Comparison of ENCODE assay signal across 16 cellular contexts in the genomic region with DNA sequence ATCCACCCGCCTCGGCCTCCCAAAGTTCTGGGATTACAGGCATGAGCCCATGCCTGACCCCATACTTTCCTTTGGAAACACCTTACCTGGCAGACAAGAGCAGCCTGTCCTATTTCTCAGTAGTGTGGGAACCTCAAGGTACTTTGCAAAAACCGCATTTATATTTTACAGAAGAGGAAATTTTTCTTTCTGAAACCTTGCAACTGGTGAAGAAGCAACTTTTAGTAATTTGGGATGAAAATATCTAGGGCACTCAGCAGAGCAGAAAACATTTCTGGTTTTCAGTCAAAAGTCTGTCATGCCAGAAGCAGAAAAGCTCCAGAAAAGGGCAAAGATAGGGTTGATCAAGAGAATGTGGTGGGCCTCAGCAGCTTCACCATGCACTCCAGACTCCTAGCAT. TPM values are rescaled to one million over a fixed set of nuclear protein-coding genes. Genes with fewer than 3 reads are reported as not detected.
A peak's percentile ranks its signal among the peaks of the same experiment; 100 is the strongest.
DNase-seq lines count a peak whose midpoint lies in the region; ATAC-seq and TF ChIP-seq lines count a peak whose summit lies in the region.
"Had no signal": no experiment of that assay in that cellular context is flagged by ENCODE, and none has a peak within 500 bp of the region (broad histone marks: within the 10 kb centered on the region; RNA-seq: fewer than 3 reads in every experiment).

No MANE protein-coding gene starts in this region.

- no peaks in the 10 kb centered on the region for H3K9me2 ChIP-seq in SU-DHL-6 (replicated peaks; ENCODE audit: insufficient read depth, low read length)

- H3K4me1 Mint-ChIP-seq in stimulated activated naive B cell treated with anti-CD40 and anti-IgM and Interleukin-4, amounts not matched to agents 10 μg/mL and 1 μg/mL and 100 μg/mL, for 72 hours, result peaks cover 64 to 96% of the 10 kb centered on the region in 2 donors

- H3K36me3 ChIP-seq in GM06990 (ENCODE audit: control insufficient read depth, insufficient read depth, low read length), result peaks cover 9% of the 10 kb centered on the region
- no peaks in the 10 kb centered on the region for H3K36me3 ChIP-seq in SU-DHL-6 (ENCODE audit: low read length)
- H3K36me3 ChIP-seq in uterus, result no peaks in the 10 kb centered on the region

- peak overlapping the region; percentile 70 for H3K4me3 ChIP-seq in GM06990 (replicated peaks; ENCODE audit: low read depth, low read length)
- peak overlapping the region; percentile 43 for H3K4me3 ChIP-seq in SU-DHL-6 (ENCODE audit: insufficient read depth, low read length, poor library complexity, severe bottlenecking)
- no peak overlapping the region for H3K4me3 ChIP-seq in uterus

- H3K27me3 Mint-ChIP-seq in stimulated activated naive B cell treated with anti-CD40 and anti-IgM and Interleukin-4, amounts not matched to agents 10 μg/mL and 1 μg/mL and 100 μg/mL, for 72 hours, result no peaks in the 10 kb centered on the region
- H3K27me3 Mint-ChIP-seq: CD8-positive, alpha-beta memory T cell had no signal

- peak overlapping the region; percentile 98 for H3K27ac Mint-ChIP-seq in stimulated activated naive B cell treated with anti-CD40 and anti-IgM and Interleukin-4, amounts not matched to agents 10 μg/mL and 1 μg/mL and 100 μg/mL, for 72 hours
- H3K27ac Mint-ChIP-seq: CD8-positive, alpha-beta memory T cell had no signal

- TF ChIP-seq POLR2A in GM18505 (IDR thresholded peaks at IDR 0.05; ENCODE audit: borderline replicate concordance, extremely low read depth, insufficient read depth, insufficient read length) (peak; percentile 42), uterus (IDR thresholded peaks at IDR 0.05) (no peak)

- H4K20me1 ChIP-seq in SU-DHL-6 (ENCODE audit: low read depth, low read length), result no peaks in the 10 kb centered on the region

- peaks cover 73 to 92% of the 10 kb centered on the region in 2 donors for H3K36me3 Mint-ChIP-seq in stimulated activated naive B cell treated with anti-CD40 and anti-IgM and Interleukin-4, amounts not matched to agents 10 μg/mL and 1 μg/mL and 100 μg/mL, for 72 hours

- peaks cover 4% of the 10 kb centered on the region in 2 donors for H3K9me3 Mint-ChIP-seq in stimulated activated naive B cell treated with anti-CD40 and anti-IgM and Interleukin-4, amounts not matched to agents 10 μg/mL and 1 μg/mL and 100 μg/mL, for 72 hours

- H3K9ac ChIP-seq in SU-DHL-6 (ENCODE audit: low read length), result peak overlapping the region; percentile 67

- H3K27me3 ChIP-seq in GM06990 (replicated peaks; ENCODE audit: control insufficient read depth, insufficient read depth, low read length) (no peaks in the 10 kb centered on the region), SU-DHL-6 (ENCODE audit: low read length) (no peaks in the 10 kb centered on the region), uterus (no peaks in the 10 kb centered on the region)

- ATAC-seq in GM18505 (IDR thresholded peaks at IDR 0.05; ENCODE audit: unreplicated experiment), result no peak
- peak in 1 of 2 donors; percentile 4 for ATAC-seq in stimulated activated naive B cell treated with anti-CD40 and anti-IgM and Interleukin-4, amounts not matched to agents 10 μg/mL and 1 μg/mL and 100 μg/mL, for 72 hours (replicated peaks)

- H3K9me3 ChIP-seq in SU-DHL-6 (ENCODE audit: insufficient read depth, low read length), result no peaks in the 10 kb centered on the region
- peaks cover 0 to 20% of the 10 kb centered on the region in 2 donors for H3K9me3 ChIP-seq in uterus

- no peaks in the 10 kb centered on the region for H3K4me1 ChIP-seq in uterus

- H3K27ac ChIP-seq in SU-DHL-6 (ENCODE audit: low read depth, low read length) (peak overlapping the region; percentile 95), uterus (no peak overlapping the region)

- peaks cover 69% of the 10 kb centered on the region for H3F3A ChIP-seq in SU-DHL-6 (ENCODE audit: insufficient read depth)

- H3K79me2 ChIP-seq in SU-DHL-6 (ENCODE audit: insufficient read depth, low read length), result peaks cover 3% of the 10 kb centered on the region; the same call in 1 of the 2 replicates

- H3K4me3 Mint-ChIP-seq in stimulated activated naive B cell treated with anti-CD40 and anti-IgM and Interleukin-4, amounts not matched to agents 10 μg/mL and 1 μg/mL and 100 μg/mL, for 72 hours, result peak overlapping the region; percentile 78 to 83
- H3K4me3 Mint-ChIP-seq: CD8-positive, alpha-beta memory T cell had no signal

- peak overlapping the region; percentile 72 for H3K4me2 ChIP-seq in SU-DHL-6 (ENCODE audit: low read depth, low read length, poor library complexity, severe bottlenecking)

- intact Hi-C loops in uterus (cut with DNase I; ENCODE audit: low total_unique reads), result no loop called here

- DNase-seq in GM06990 (ENCODE audit: extremely low read depth, insufficient read length) (no peak), hippocampal formation (lab: John Stamatoyannopoulos, UW) (no peak), hypothalamus (lab: John Stamatoyannopoulos, UW) (no peak), uterus (no peak)
- DNase-seq in stimulated activated naive B cell treated with anti-CD40 and anti-IgM and Interleukin-4, amounts not matched to agents 10 μg/mL and 1 μg/mL and 100 μg/mL, for 72 hours, result no peak
- DNase-seq: CD8-positive, alpha-beta memory T cell; DND-41; GDM1; KBM-7; NCI-H1417 treated with DMSO at 0.1 percent for 48 hours; NCI-H1930; NCI-H526 treated with DMSO at 0.1 percent for 48 hours; RPMI8226; SIG-M5 had no signal

- TF ChIP-seq CTCF in GM06990 (IDR thresholded peaks at IDR 0.05; ENCODE audit: insufficient read depth, low read length, poor library complexity, severe bottlenecking) (no peak), SU-DHL-6 (IDR thresholded peaks at IDR 0.05; ENCODE audit: insufficient read depth, low read length, poor library complexity, severe bottlenecking) (no peak), uterus (IDR thresholded peaks at IDR 0.05) (no peak)

- no peak overlapping the region for H2AFZ ChIP-seq in SU-DHL-6 (ENCODE audit: low read depth, low read length, severe bottlenecking)

RNA-seq across cellular contexts. Expression of gene HVCN1, which starts 21.2 kb away (rescaled TPM):
- total RNA-seq in uterus, result 10 to 100 TPM in 3 of 4 donors, 1 to 10 TPM in 1; 3.8 to 18.1 (median 14.0) TPM

RNA-seq across cellular contexts. Expression of gene TCTN1, which starts 53.7 kb away (rescaled TPM):
- 10 to 100 TPM; 40.0 to 61.8 (median 49.9) TPM for total RNA-seq in uterus

Comparison
In these comparisons a context has a peak if more than half of its experiments do, and no peak if none do; other contexts are left out.
1. H3K4me3 ChIP-seq: peak in GM06990 (single experiment) and SU-DHL-6 (single experiment); none in uterus (0 of 2).